In genomic region chr17:67280279-67280678, GRCh38 we compare ENCODE assay signal across 1 cellular context.
TF ChIP-seq lines count a peak whose summit lies in the region.

No MANE protein-coding gene starts in this region.

TF ChIP-seq in SK-N-SH, 30 proteins besides CTCF, POLR2A, EP300 and RAD21 (continued from another document):
- TF ChIP-seq USF1 (IDR thresholded peaks at IDR 0.05; ENCODE audit: borderline replicate concordance, low read depth), result no peak
- TF ChIP-seq NRF1 (IDR thresholded peaks at IDR 0.05; ENCODE audit: low read depth, low read length), result no peak
- no peak for TF ChIP-seq MAX (IDR thresholded peaks at IDR 0.05; ENCODE audit: low read depth)
